8 cellular contexts compared by ENCODE assay signal in the genomic region with DNA sequence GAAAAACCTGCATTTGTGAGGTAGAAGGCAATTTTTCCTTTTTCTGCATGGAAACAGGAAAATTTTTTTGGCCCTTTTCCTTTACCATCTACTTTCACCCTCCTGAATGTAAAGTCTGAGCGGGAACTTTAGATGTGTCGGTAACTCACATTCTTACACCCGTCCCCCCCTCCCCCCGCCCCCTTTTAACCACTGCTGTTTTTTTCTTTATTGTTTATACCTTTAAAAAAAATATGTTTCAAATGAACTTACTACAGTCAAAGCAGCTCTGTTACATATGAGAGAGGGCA.
DNase-seq lines count a peak whose midpoint lies in the region; ATAC-seq and TF ChIP-seq lines count a peak whose summit lies in the region.

No MANE protein-coding gene starts in this region.

- peaks cover 70% of the 10 kb centered on the region for H3K4me1 Mint-ChIP-seq in stimulated activated naive CD8-positive, alpha-beta T cell treated with anti-CD3 and anti-CD28 coated beads, Interleukin-15, amount 100 ng/mL, for 72 hours

- H3K27ac Mint-ChIP-seq in stimulated activated naive CD8-positive, alpha-beta T cell treated with anti-CD3 and anti-CD28 coated beads, Interleukin-15, amount 100 ng/mL, for 72 hours: no peak overlapping the region

- DNase-seq in NCI-H748 (lab: John Stamatoyannopoulos, UW; ENCODE audit: unreplicated experiment) (peak; percentile 31), NCI-H748 treated with DMSO at 0.1 percent for 48 hours (lab: John Stamatoyannopoulos, UW) (no peak), WERI-Rb-1 (no peak)
- no peak for DNase-seq in stimulated activated naive CD8-positive, alpha-beta T cell treated with anti-CD3 and anti-CD28 coated beads, Interleukin-15, amount 100 ng/mL, for 72 hours

- H3K4me3 Mint-ChIP-seq in stimulated activated naive CD8-positive, alpha-beta T cell treated with anti-CD3 and anti-CD28 coated beads, Interleukin-15, amount 100 ng/mL, for 72 hours: peak overlapping the region; percentile 90 to 92

- H3K27me3 ChIP-seq in WERI-Rb-1 (ENCODE audit: insufficient read depth, low read depth, severe bottlenecking): peaks cover 7% of the 10 kb centered on the region
- H3K27me3 ChIP-seq in iPS-18a (ENCODE audit: control insufficient read depth, insufficient read depth, low read length): peaks cover 57% of the 10 kb centered on the region

- no peaks in the 10 kb centered on the region for H3K9me3 ChIP-seq in WERI-Rb-1 (ENCODE audit: severe bottlenecking)
- H3K9me3 ChIP-seq in iPS-18a (ENCODE audit: control insufficient read depth, low read depth, low read length): no peaks in the 10 kb centered on the region

- H3K27ac ChIP-seq in WERI-Rb-1 (peak overlapping the region; percentile 82), iPS-18a (ENCODE audit: low read length) (no peak overlapping the region)

- no peaks in the 10 kb centered on the region for H3K9me3 Mint-ChIP-seq in stimulated activated naive CD8-positive, alpha-beta T cell treated with anti-CD3 and anti-CD28 coated beads, Interleukin-15, amount 100 ng/mL, for 72 hours

- peak overlapping the region; percentile 43 for H3K9ac ChIP-seq in iPS-18a (ENCODE audit: low read length)

- peak overlapping the region; percentile 58 for H3K4me3 ChIP-seq in WERI-Rb-1 (ENCODE audit: low read depth, low read length)
- H3K4me3 ChIP-seq in iPS-18a (ENCODE audit: low read length): peak overlapping the region; percentile 83

- ATAC-seq in stimulated activated naive CD8-positive, alpha-beta T cell treated with anti-CD3 and anti-CD28 coated beads, Interleukin-15, amount 100 ng/mL, for 72 hours: no peak
- no peak for ATAC-seq in GM21619 (IDR thresholded peaks at IDR 0.05; ENCODE audit: unreplicated experiment)
- ATAC-seq in HG03520 (IDR thresholded peaks at IDR 0.05; ENCODE audit: unreplicated experiment): no peak
- no peak for ATAC-seq in HG02798 (IDR thresholded peaks at IDR 0.05; ENCODE audit: poor library complexity, unreplicated experiment)

- peaks cover 84% of the 10 kb centered on the region for H3K27me3 Mint-ChIP-seq in stimulated activated naive CD8-positive, alpha-beta T cell treated with anti-CD3 and anti-CD28 coated beads, Interleukin-15, amount 100 ng/mL, for 72 hours

- no peak for TF ChIP-seq CTCF in WERI-Rb-1 (IDR thresholded peaks at IDR 0.05; ENCODE audit: low read depth, low read length)

- H3K36me3 ChIP-seq in WERI-Rb-1: no peaks in the 10 kb centered on the region
- H3K36me3 ChIP-seq in iPS-18a (ENCODE audit: control insufficient read depth, low read depth, low read length): peaks cover 4% of the 10 kb centered on the region

- peaks cover 55% of the 10 kb centered on the region for H3K4me1 ChIP-seq in iPS-18a (ENCODE audit: control insufficient read depth, low read depth, low read length)
